In the genomic region with DNA sequence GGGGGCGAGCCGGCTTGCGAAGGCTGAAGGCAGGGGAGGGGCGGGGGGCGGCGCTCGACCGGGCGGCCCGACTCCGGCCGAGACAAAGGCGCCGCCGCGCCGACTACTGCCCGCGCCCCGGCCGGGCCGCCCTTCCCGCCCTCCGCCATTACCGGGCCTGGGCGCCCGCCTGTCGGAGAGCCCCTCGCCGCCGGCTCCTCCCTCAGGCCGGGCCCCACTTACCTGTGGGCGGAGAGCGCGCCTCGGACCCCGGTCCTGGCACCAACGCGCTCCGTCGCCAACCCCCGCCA, we compare ENCODE assay signal across 8 cellular contexts. TPM values are rescaled to one million over a fixed set of nuclear protein-coding genes. Genes with fewer than 3 reads are reported as not detected.
DNase-seq lines count a peak whose midpoint lies in the region; TF ChIP-seq lines count a peak whose summit lies in the region.

No MANE protein-coding gene starts in this region.

- peak overlapping the region; percentile 97 for H3K23ac ChIP-seq in neuronal stem cell (ENCODE audit: low read depth, low read length, poor library complexity)

- DNase-seq in activated CD4-positive, alpha-beta T cell treated with anti-CD3 and anti-CD28 coated beads, Interleukin-2, amount 10 ng/mL, durations not matched to agents 24 days and 14 days: no peak
- no peak for DNase-seq in activated CD4-positive, alpha-beta T cell treated with anti-CD3 and anti-CD28 coated beads, Interleukin-2, amount 50 U/mL, for 4 hours
- DNase-seq in NCI-H510A (lab: John Stamatoyannopoulos, UW) (peak; percentile 72), endodermal cell (no peak), neuronal stem cell (ENCODE audit: low spot score) (no peak), HT-29 (ENCODE audit: low spot score) (no peak), HCEC 1CT (no peak)

- H3K4me1 Mint-ChIP-seq in activated CD4-positive, alpha-beta T cell treated with anti-CD3 and anti-CD28 coated beads, Interleukin-2, amount 10 ng/mL, durations not matched to agents 24 days and 14 days: peaks cover 25% of the 10 kb centered on the region
- peaks cover 21% of the 10 kb centered on the region for H3K4me1 Mint-ChIP-seq in endodermal cell

- H2AFZ ChIP-seq in neuronal stem cell (ENCODE audit: low read length): peak overlapping the region; percentile 97

- H3K4me2 ChIP-seq in neuronal stem cell (ENCODE audit: insufficient read depth, low read length, poor library complexity, severe bottlenecking): peak overlapping the region; percentile 48

- peak overlapping the region; percentile 97 for H2BK5ac ChIP-seq in neuronal stem cell (ENCODE audit: low read length)

- no peaks in the 10 kb centered on the region for H3K27me3 ChIP-seq in endodermal cell (ENCODE audit: control insufficient read depth, insufficient read depth, low read length, poor library complexity, severe bottlenecking)
- no peaks in the 10 kb centered on the region for H3K27me3 ChIP-seq in neuronal stem cell (ENCODE audit: control insufficient read depth in 3 of 3, insufficient read depth in 3 of 3, low read depth in 1 of 3, low read length in 3 of 3)

- peak overlapping the region; percentile 31 for H4K8ac ChIP-seq in neuronal stem cell (ENCODE audit: low read depth, low read length)

- H3K27ac ChIP-seq in HEK293 (ENCODE audit: extremely low read depth, low read depth, low read length) (peak overlapping the region; percentile 98), endodermal cell (ENCODE audit: low read depth, low read length) (peak overlapping the region; percentile 100), neuronal stem cell (replicated peaks; ENCODE audit: low read length) (peak overlapping the region; percentile 99)

- intact Hi-C loops in activated CD4-positive, alpha-beta T cell treated with anti-CD3 and anti-CD28 coated beads, Interleukin-2, amount 10 ng/mL, durations not matched to agents 24 days and 14 days (cut with micrococcal nuclease): loop anchor here (1.0 to 5.0 kb wide), 3 partner anchors 19 to 72 kb away; no protein-coding TSS in a partner anchor

- no peaks in the 10 kb centered on the region for H3K27me3 Mint-ChIP-seq in activated CD4-positive, alpha-beta T cell treated with anti-CD3 and anti-CD28 coated beads, Interleukin-2, amount 10 ng/mL, durations not matched to agents 24 days and 14 days
- no peaks in the 10 kb centered on the region for H3K27me3 Mint-ChIP-seq in endodermal cell (ENCODE audit: insufficient read depth)

- peak overlapping the region; percentile 97 for H3K4ac ChIP-seq in neuronal stem cell (ENCODE audit: low read length)

- H3K18ac ChIP-seq in neuronal stem cell (ENCODE audit: low read length): peak overlapping the region; percentile 100

- CTCF ChIA-PET in HEK293 (lab: Yijun Ruan, JAX): interaction anchor here (1.0 kb wide), 1 partner anchor 245 kb away, joined by 3 read pairs; no protein-coding TSS in a partner anchor

- no peak overlapping the region for H2BK15ac ChIP-seq in neuronal stem cell (ENCODE audit: low read length)

- H3K4me1 ChIP-seq in HEK293 (ENCODE audit: control insufficient read depth, insufficient read depth, low read length) (peaks cover 5% of the 10 kb centered on the region; the same call in 1 of the 2 replicates), endodermal cell (ENCODE audit: control insufficient read depth, insufficient read depth, low read length) (peaks cover 5% of the 10 kb centered on the region), neuronal stem cell (ENCODE audit: control insufficient read depth in 2 of 2, insufficient read depth in 1 of 2, low read depth in 1 of 2, low read length in 2 of 2) (peaks cover 1 to 3% of the 10 kb centered on the region in 2 donors)

- peak overlapping the region; percentile 90 for H3K4me3 Mint-ChIP-seq in activated CD4-positive, alpha-beta T cell treated with anti-CD3 and anti-CD28 coated beads, Interleukin-2, amount 10 ng/mL, durations not matched to agents 24 days and 14 days
- peak overlapping the region; percentile 95 for H3K4me3 Mint-ChIP-seq in endodermal cell

- no peaks in the 10 kb centered on the region for H3K9me3 Mint-ChIP-seq in activated CD4-positive, alpha-beta T cell treated with anti-CD3 and anti-CD28 coated beads, Interleukin-2, amount 10 ng/mL, durations not matched to agents 24 days and 14 days
- no peaks in the 10 kb centered on the region for H3K9me3 Mint-ChIP-seq in endodermal cell

- peak overlapping the region; percentile 79 for H3K9ac ChIP-seq in endodermal cell (ENCODE audit: extremely low read depth, low read length, poor library complexity, severe bottlenecking)
- peak overlapping the region; percentile 100 for H3K9ac ChIP-seq in neuronal stem cell (ENCODE audit: low read depth, low read length, poor library complexity)

- no peak for TF ChIP-seq CTCF in HEK293 (tag by site-specific recombination; IDR thresholded peaks at IDR 0.05)
- no peak for TF ChIP-seq CTCF in endodermal cell (conservative IDR thresholded peaks at IDR 0.05)

- no peak overlapping the region for H3K27ac Mint-ChIP-seq in activated CD4-positive, alpha-beta T cell treated with anti-CD3 and anti-CD28 coated beads, Interleukin-2, amount 10 ng/mL, durations not matched to agents 24 days and 14 days
- no peak overlapping the region for H3K27ac Mint-ChIP-seq in endodermal cell

- H3K9me3 ChIP-seq in HEK293 (ENCODE audit: control insufficient read depth, insufficient read depth, low read depth, low read length) (no peaks in the 10 kb centered on the region), endodermal cell (ENCODE audit: control insufficient read depth, low read length) (no peaks in the 10 kb centered on the region), neuronal stem cell (replicated peaks in 1 of 2; ENCODE audit: control insufficient read depth in 2 of 2, insufficient read depth in 1 of 2, low read depth in 1 of 2, low read length in 2 of 2) (peaks cover 0 to 12% of the 10 kb centered on the region in 2 donors)

- H3K36me3 ChIP-seq in HEK293 (ENCODE audit: control insufficient read depth in 2 of 2, insufficient read depth in 1 of 2, low read length in 2 of 2) (no peaks in the 10 kb centered on the region; a peak in 1 of 3 replicates), endodermal cell (ENCODE audit: control insufficient read depth, insufficient read depth, low read length) (no peaks in the 10 kb centered on the region), neuronal stem cell (replicated peaks in 1 of 2; ENCODE audit: control insufficient read depth in 2 of 2, insufficient read depth in 2 of 2, low read length in 2 of 2) (no peaks in the 10 kb centered on the region)

- H3K4me3 ChIP-seq in HEK293 (ENCODE audit: low read depth, low read length): peak overlapping the region; percentile 84
- no peak overlapping the region for H3K4me3 ChIP-seq in endodermal cell (ENCODE audit: low read length)
- H3K4me3 ChIP-seq in neuronal stem cell (ENCODE audit: low read length in 2 of 2): peak overlapping the region; percentile 80 to 96

- POLR2A ChIA-PET in HEK293 (lab: Yijun Ruan, JAX): interaction anchor here (0.7 to 3.6 kb wide), 3 partner anchors 15 to 238 kb away, joined by 3 to 31 read pairs (median 3); no protein-coding TSS in a partner anchor

- no peak overlapping the region for H2BK120ac ChIP-seq in neuronal stem cell (ENCODE audit: low read depth, low read length)

- WGBS in endodermal cell (ENCODE audit: insufficient coverage in 1 of 2, insufficient read length in 1 of 2), 2 experiments: 0% methylated on average over 6 to 42 of the region's 42 CpGs
- no CpG with 5 or more reads among the region's 42 CpGs for WGBS in neuronal stem cell (ENCODE audit: extremely low coverage in 2 of 2, insufficient read length in 2 of 2, insufficient replicate concordance in 1 of 2), 2 donors

- peaks cover 1% of the 10 kb centered on the region for H3K79me1 ChIP-seq in neuronal stem cell (ENCODE audit: low read depth, low read length)

- H3K14ac ChIP-seq in neuronal stem cell (ENCODE audit: low read length): peak overlapping the region; percentile 65

- peak overlapping the region; percentile 99 for H4K91ac ChIP-seq in neuronal stem cell (ENCODE audit: low read depth, low read length, poor library complexity)

- H2BK12ac ChIP-seq in neuronal stem cell (ENCODE audit: low read length): peak overlapping the region; percentile 34

- peaks cover 2% of the 10 kb centered on the region for H3K36me3 Mint-ChIP-seq in activated CD4-positive, alpha-beta T cell treated with anti-CD3 and anti-CD28 coated beads, Interleukin-2, amount 10 ng/mL, durations not matched to agents 24 days and 14 days (ENCODE audit: low read depth)
- peaks cover 2% of the 10 kb centered on the region for H3K36me3 Mint-ChIP-seq in endodermal cell (ENCODE audit: low read depth)

- H2AK5ac ChIP-seq in neuronal stem cell (ENCODE audit: low read depth, low read length): peak overlapping the region; percentile 77

TF ChIP-seq in HEK293, 187 proteins besides CTCF, POLR2A, EP300 and RAD21 (continues in another document):
- no peak for TF ChIP-seq ZNF394 (tag by site-specific recombination; IDR thresholded peaks at IDR 0.05; ENCODE audit: borderline replicate concordance)
- 0 out of 2 replicates have a peak, but pooled peaks have one; percentile 9 for TF ChIP-seq ZSCAN30 (tag by site-specific recombination; IDR thresholded peaks at IDR 0.05)
- TF ChIP-seq ZNF561 (tag by site-specific recombination; IDR thresholded peaks at IDR 0.05; ENCODE audit: borderline replicate concordance): peak; percentile 31; the same call in 1 of the 2 replicates

RNA-seq across cellular contexts. Expression of a gene that starts 0.3 kb away (rescaled TPM):
- 13.5 and 15.1 TPM in 2 replicates for total RNA-seq in activated CD4-positive, alpha-beta T cell treated with anti-CD3 and anti-CD28 coated beads, Interleukin-2, amount 10 ng/mL, durations not matched to agents 24 days and 14 days
- 10 to 100 TPM; 32.8 to 37.5 TPM for total RNA-seq in endodermal cell
- polyA plus RNA-seq in endodermal cell (2013, experiment 1 of 2): 49.0 TPM
- 44.0 TPM for polyA plus RNA-seq in endodermal cell (2013, experiment 2 of 2)
- polyA plus RNA-seq in neuronal stem cell (2013, experiment 1 of 2): 24.0 TPM
- 25.7 TPM for polyA plus RNA-seq in neuronal stem cell (2013, experiment 2 of 2)
- total RNA-seq in HT-29 (2014; rRNA removed; shearing (Covaris generic)): 23.7 and 24.8 TPM in 2 replicates
